Comparison of ENCODE assay signal across 1 cellular context in the genomic region with DNA sequence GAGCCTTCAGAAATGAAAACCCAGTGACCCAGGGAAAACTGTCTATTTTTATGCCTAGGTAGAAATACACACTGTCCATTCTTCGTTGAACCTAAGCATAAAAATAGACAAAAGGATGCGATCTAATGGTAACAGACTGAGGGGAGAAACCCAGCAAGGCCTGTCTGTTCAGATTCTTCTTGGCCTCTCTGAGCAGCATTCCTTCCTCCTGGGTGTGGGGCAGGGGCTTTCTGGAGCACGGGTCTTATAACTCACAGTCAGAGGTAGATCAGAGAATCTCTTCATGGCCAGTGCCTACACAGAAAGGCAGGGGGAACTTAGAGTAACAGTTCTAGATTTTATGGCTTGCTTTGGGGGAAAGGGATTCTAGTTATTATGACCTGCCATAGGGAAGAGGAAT.
TF ChIP-seq lines count a peak whose summit lies in the region.

No MANE protein-coding gene starts in this region.

TF ChIP-seq in GM12878, 131 proteins besides CTCF, POLR2A, EP300 and RAD21:
- TF ChIP-seq ZNF207 (IDR thresholded peaks at IDR 0.05; ENCODE audit: borderline replicate concordance): no peak
